ENCODE assay signal across 8 cellular contexts in the genomic region with DNA sequence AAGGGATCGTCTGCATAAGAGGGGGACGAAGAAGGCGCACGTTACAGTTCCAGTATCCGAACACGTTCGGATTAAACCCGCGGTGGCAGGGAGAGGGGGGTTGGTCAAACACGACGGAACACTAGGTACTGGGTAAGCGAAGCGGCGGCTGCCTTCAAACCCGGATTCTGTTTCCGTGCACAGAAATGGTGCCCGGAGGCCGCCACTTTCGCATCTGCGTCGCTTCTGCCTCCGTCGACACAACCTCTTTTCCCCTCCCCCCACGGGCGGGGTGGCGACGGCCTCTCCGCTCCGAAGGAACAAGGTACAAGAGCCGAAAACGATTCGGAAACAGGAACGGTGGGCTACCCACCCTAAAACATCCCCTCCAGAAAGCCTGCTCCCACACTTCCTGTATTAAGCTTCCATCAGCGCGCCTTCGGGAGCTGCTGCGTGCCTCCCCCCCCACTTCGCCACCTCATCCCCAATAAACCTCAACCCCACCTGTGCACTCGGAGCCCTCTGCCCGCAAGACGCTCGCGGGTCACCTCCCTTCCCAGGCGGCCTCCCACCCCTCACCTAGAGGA. TPM values are rescaled to one million over a fixed set of nuclear protein-coding genes. Genes with fewer than 3 reads are reported as not detected.
DNase-seq lines count a peak whose midpoint lies in the region; ATAC-seq, FAIRE-seq and TF ChIP-seq lines count a peak whose summit lies in the region.

No MANE protein-coding gene starts in this region.

- H3K36me3 ChIP-seq in GM23338 (ENCODE audit: insufficient read depth) (no peaks in the 10 kb centered on the region), astrocyte (ENCODE audit: insufficient read depth, low read length) (no peaks in the 10 kb centered on the region), iPS DF 6.9 (ENCODE audit: control insufficient read depth, insufficient read depth, low read length) (no peaks in the 10 kb centered on the region), gastrocnemius medialis (no peaks in the 10 kb centered on the region)

- H3K27ac ChIP-seq in GM23338 (ENCODE audit: low read depth) (peak overlapping the region; percentile 95), astrocyte (ENCODE audit: low read depth, low read length) (peak overlapping the region; percentile 91), iPS DF 6.9 (ENCODE audit: low read length) (no peak overlapping the region), gastrocnemius medialis (peak overlapping the region; percentile 96 to 99 (median 98))

- TF ChIP-seq POLR2A in gastrocnemius medialis (IDR thresholded peaks at IDR 0.05): no peak

- peak overlapping the region; percentile 97 for H3K4me2 ChIP-seq in GM23338
- peak overlapping the region; percentile 88 for H3K4me2 ChIP-seq in astrocyte (ENCODE audit: low read length)

- DNase-seq in GM04504 (ENCODE audit: low read depth): peak; percentile 7
- DNase-seq in GM23338 (ENCODE audit: low spot score): peak; percentile 67
- peak; percentile 66 for DNase-seq in LNCaP clone FGC (ENCODE audit: low read depth)
- peak; percentile 76 for DNase-seq in T-helper 2 cell treated with Interferon-gamma antibody and Interleukin-4, amounts not matched to agents 5 μg/mL and 100 μg/mL, for 36 hours (ENCODE audit: low spot score)
- peak; percentile 18 for DNase-seq in astrocyte (ENCODE audit: low read depth)
- DNase-seq in iPS DF 6.9 (ENCODE audit: low read depth, low spot score): no peak
- peak; percentile 58 to 78 for DNase-seq in gastrocnemius medialis
- no peak for DNase-seq in D721Med (ENCODE audit: insufficient read length, low spot score)

- peaks cover 9% of the 10 kb centered on the region; the same call in 1 of the 2 replicates for H3F3A ChIP-seq in GM23338 (replicated peaks; ENCODE audit: low read depth)

- H3K4me1 Mint-ChIP-seq in GM23338 (peaks cover 58% of the 10 kb centered on the region), astrocyte (ENCODE audit: low read depth, unreplicated experiment) (peaks cover 16% of the 10 kb centered on the region)
- peaks cover 44% of the 10 kb centered on the region for H3K4me1 Mint-ChIP-seq in T-helper 2 cell treated with Interferon-gamma antibody and Interleukin-4, amounts not matched to agents 5 μg/mL and 100 μg/mL, for 36 hours (ENCODE audit: low read depth)

- WGBS in iPS DF 6.9 (ENCODE audit: insufficient coverage, insufficient read length): no CpG with 5 or more reads among the region's 44 CpGs

- H4K20me1 ChIP-seq in GM23338 (replicated peaks; ENCODE audit: insufficient read depth) (peaks cover 44% of the 10 kb centered on the region), astrocyte (ENCODE audit: insufficient read depth, low read length) (peaks cover 55% of the 10 kb centered on the region)

- in situ Hi-C loops in gastrocnemius medialis (cut with MboI; ENCODE audit: low sequenced_read_pairs in 4 of 4): loop anchor here in 2 of 4 donors (5.0 to 25.0 kb wide), 2 partner anchors 50 to 90 kb away; partner anchors contain the start of gene USO1 (in 1 of the 2)

- no peak for TF ChIP-seq CTCF in GM23338 (conservative IDR thresholded peaks at IDR 0.05; ENCODE audit: low read depth in 2 of 2)
- no peak for TF ChIP-seq CTCF in LNCaP clone FGC (IDR thresholded peaks at IDR 0.05; ENCODE audit: control insufficient read depth, extremely low read depth, insufficient read depth)
- TF ChIP-seq CTCF in astrocyte (IDR thresholded peaks at IDR 0.05; ENCODE audit: insufficient read depth, low read depth, low read length): no peak
- no peak for TF ChIP-seq CTCF in gastrocnemius medialis (IDR thresholded peaks at IDR 0.05 in 4 of 5, conservative IDR thresholded peaks at IDR 0.05 in 1 of 5)
- no peak for TF ChIP-seq CTCF in D721Med (IDR thresholded peaks at IDR 0.05; ENCODE audit: insufficient read depth, missing control alignments)

- no peak overlapping the region for H2AFZ ChIP-seq in GM23338
- peak overlapping the region; percentile 72 for H2AFZ ChIP-seq in astrocyte (ENCODE audit: low read depth, low read length)

- H3K9ac ChIP-seq in astrocyte (ENCODE audit: low read length): peak overlapping the region; percentile 99

- no peak for FAIRE-seq in astrocyte (lab: Jason Lieb, UNC)
- no peak for FAIRE-seq in D721Med (lab: Jason Lieb, UNC)

- peaks cover 85% of the 10 kb centered on the region for H3K79me2 ChIP-seq in GM23338 (replicated peaks; ENCODE audit: insufficient read depth)
- H3K79me2 ChIP-seq in astrocyte (ENCODE audit: insufficient read depth, low read length): peaks cover 57% of the 10 kb centered on the region

- H3K4me3 Mint-ChIP-seq in GM23338: peak overlapping the region; percentile 92
- peak overlapping the region; percentile 98 for H3K4me3 Mint-ChIP-seq in T-helper 2 cell treated with Interferon-gamma antibody and Interleukin-4, amounts not matched to agents 5 μg/mL and 100 μg/mL, for 36 hours
- H3K4me3 Mint-ChIP-seq in astrocyte (ENCODE audit: unreplicated experiment): peak overlapping the region; percentile 97

- H3K4me1 ChIP-seq in GM23338 (ENCODE audit: insufficient read depth) (peaks cover 60% of the 10 kb centered on the region), astrocyte (ENCODE audit: insufficient read depth, low read length) (peaks cover 16% of the 10 kb centered on the region), iPS DF 6.9 (ENCODE audit: control insufficient read depth, insufficient read depth, low read length) (no peaks in the 10 kb centered on the region; the same call in 1 of the 2 replicates), gastrocnemius medialis (peaks cover 50% of the 10 kb centered on the region in 2 donors)

- no peaks in the 10 kb centered on the region for H3K9me2 ChIP-seq in GM23338 (ENCODE audit: insufficient read depth)

- no peaks in the 10 kb centered on the region; the same call in 1 of the 3 replicates for H3K9me3 Mint-ChIP-seq in GM23338
- H3K9me3 Mint-ChIP-seq in T-helper 2 cell treated with Interferon-gamma antibody and Interleukin-4, amounts not matched to agents 5 μg/mL and 100 μg/mL, for 36 hours: no peaks in the 10 kb centered on the region
- H3K9me3 Mint-ChIP-seq in astrocyte (ENCODE audit: unreplicated experiment): no peaks in the 10 kb centered on the region

- H3K9me3 ChIP-seq in astrocyte (ENCODE audit: insufficient read depth, low read depth, low read length) (no peaks in the 10 kb centered on the region), iPS DF 6.9 (ENCODE audit: control insufficient read depth, insufficient read depth, low read length) (no peaks in the 10 kb centered on the region), gastrocnemius medialis (no peaks in the 10 kb centered on the region)

- H3K27me3 Mint-ChIP-seq in GM23338 (ENCODE audit: insufficient read depth, low read depth, poor library complexity) (peaks cover 22% of the 10 kb centered on the region), astrocyte (ENCODE audit: low read depth, unreplicated experiment) (no peaks in the 10 kb centered on the region)
- H3K27me3 Mint-ChIP-seq in T-helper 2 cell treated with Interferon-gamma antibody and Interleukin-4, amounts not matched to agents 5 μg/mL and 100 μg/mL, for 36 hours (ENCODE audit: low read depth): no peaks in the 10 kb centered on the region

- peak overlapping the region; percentile 97 for H3K27ac Mint-ChIP-seq in GM23338
- H3K27ac Mint-ChIP-seq in T-helper 2 cell treated with Interferon-gamma antibody and Interleukin-4, amounts not matched to agents 5 μg/mL and 100 μg/mL, for 36 hours: peak overlapping the region; percentile 99
- peak overlapping the region; percentile 93 for H3K27ac Mint-ChIP-seq in astrocyte (ENCODE audit: unreplicated experiment)

- peak overlapping the region; percentile 95 for H3K4me3 ChIP-seq in GM23338
- peak overlapping the region; percentile 89 for H3K4me3 ChIP-seq in LNCaP clone FGC (ENCODE audit: low read depth, low read length)
- H3K4me3 ChIP-seq in astrocyte (ENCODE audit: insufficient read depth, low read depth, low read length): peak overlapping the region; percentile 96
- peak overlapping the region; percentile 86 for H3K4me3 ChIP-seq in iPS DF 6.9 (ENCODE audit: low read length)
- H3K4me3 ChIP-seq in gastrocnemius medialis: peak overlapping the region; percentile 80 to 98 (median 95)

- H3K27me3 ChIP-seq in GM23338 (ENCODE audit: insufficient read depth): no peaks in the 10 kb centered on the region
- H3K27me3 ChIP-seq in astrocyte (ENCODE audit: insufficient read depth, low read length): no peaks in the 10 kb centered on the region
- H3K27me3 ChIP-seq in iPS DF 6.9 (ENCODE audit: control insufficient read depth, insufficient read depth, low read length): no peaks in the 10 kb centered on the region
- no peaks in the 10 kb centered on the region for H3K27me3 ChIP-seq in gastrocnemius medialis

- ATAC-seq in GM23338: peak; percentile 9
- ATAC-seq in gastrocnemius medialis: peak; percentile 48 to 59

- H3K36me3 Mint-ChIP-seq in GM23338 (ENCODE audit: low read depth) (peaks cover 3% of the 10 kb centered on the region; the same call in 2 of the 3 replicates), astrocyte (ENCODE audit: low read depth, unreplicated experiment) (no peaks in the 10 kb centered on the region)
- peaks cover 11% of the 10 kb centered on the region for H3K36me3 Mint-ChIP-seq in T-helper 2 cell treated with Interferon-gamma antibody and Interleukin-4, amounts not matched to agents 5 μg/mL and 100 μg/mL, for 36 hours (ENCODE audit: low read depth)

- intact Hi-C loops in gastrocnemius medialis (cut with DNase I; ENCODE audit: low total_unique reads): loop anchor here (1.0 to 10.0 kb wide), 4 partner anchors 24 to 522 kb away; partner anchors contain the start of gene USO1

TF ChIP-seq in GM23338, 12 proteins besides CTCF, POLR2A, EP300 and RAD21 (continues in another document):
- TF ChIP-seq STAT1 (IDR thresholded peaks at IDR 0.05; ENCODE audit: unreplicated experiment) (no peak), CREB1 (CRISPR knock-in tag; IDR thresholded peaks at IDR 0.05; ENCODE audit: low read depth) (no peak; the same call in 1 of the 2 replicates), ZNF114 (CRISPR knock-in tag; IDR thresholded peaks at IDR 0.05) (no peak)

RNA-seq across cellular contexts. Expression of gene G3BP2, which starts 0.7 kb away (rescaled TPM):
- total RNA-seq in GM23338 (2014; rRNA removed; shearing (Covaris generic)): 411 and 435 TPM in 2 replicates
- polyA plus RNA-seq in GM23338 (2016; fragmentation: Nextera tagmentation; extraction: Ambion mirVana): 94.5 and 103 TPM in 2 replicates
- total RNA-seq in astrocyte (281 and 285 TPM in 2 replicates), gastrocnemius medialis (100 to 1,000 TPM; 123 to 226 (median 132) TPM)

RNA-seq across cellular contexts. Expression of gene CDKL2, which starts 42.2 kb away (rescaled TPM):
- total RNA-seq in GM23338 (2014; rRNA removed; shearing (Covaris generic)): 1.7 and 1.8 TPM in 2 replicates
- polyA plus RNA-seq in GM23338 (2016; fragmentation: Nextera tagmentation; extraction: Ambion mirVana): 2.0 and 3.1 TPM in 2 replicates
- total RNA-seq in astrocyte: 3.7 and 4.7 TPM in 2 replicates
- not detected for total RNA-seq in gastrocnemius medialis

RNA-seq across cellular contexts. Expression of gene USO1, which starts 51.8 kb away (rescaled TPM):
- total RNA-seq in GM23338 (2014; rRNA removed; shearing (Covaris generic)): 241 and 277 TPM in 2 replicates
- 98.5 and 113 TPM in 2 replicates for polyA plus RNA-seq in GM23338 (2016; fragmentation: Nextera tagmentation; extraction: Ambion mirVana)
- total RNA-seq in astrocyte (104 and 105 TPM in 2 replicates), gastrocnemius medialis (100 to 1,000 TPM; 213 to 328 (median 254) TPM)

Comparison
In these comparisons a context has a peak if more than half of its experiments do, and no peak if none do; other contexts are left out.
1. DNase-seq: peak in GM04504 (single experiment), GM23338 (single experiment), LNCaP clone FGC (single experiment), T-helper 2 cell treated with Interferon-gamma antibody and Interleukin-4, amounts not matched to agents 5 μg/mL and 100 μg/mL, for 36 hours (single experiment), astrocyte (single experiment) and gastrocnemius medialis (2 of 2); none in iPS DF 6.9 (single experiment) and D721Med (single experiment).
2. Peak in every context shown above with its lines, with median percentiles within 50 percentile points of each other: H3K4me3 ChIP-seq, H3K27ac Mint-ChIP-seq and H3K4me3 Mint-ChIP-seq.